ENCODE assay signal across 17 cellular contexts in genomic region chr16:26717826-26718225, GRCh38.
DNase-seq lines count a peak whose midpoint lies in the region; ATAC-seq and TF ChIP-seq lines count a peak whose summit lies in the region.
"Had no signal": no experiment of that assay in that cellular context is flagged by ENCODE, and none has a peak within 500 bp of the region (broad histone marks: within the 10 kb centered on the region; RNA-seq: fewer than 3 reads in every experiment).

No MANE protein-coding gene starts in this region.

- no peak overlapping the region for H3K27ac ChIP-seq in CD8-positive, alpha-beta memory T cell (ENCODE audit: low read depth, low read length)
- no peak overlapping the region for H3K27ac ChIP-seq in SK-N-SH (ENCODE audit: low read depth in 2 of 2, low read length in 1 of 2)
- H3K27ac ChIP-seq: SJSA1 had no signal

- POLR2A ChIA-PET in CD8-positive, alpha-beta memory T cell (lab: Charles Lee) = no interaction called here
- POLR2A ChIA-PET in SK-N-SH (lab: Yijun Ruan, JAX) = no interaction called here

- no peaks in the 10 kb centered on the region for H3K9me3 ChIP-seq in CD8-positive, alpha-beta memory T cell (ENCODE audit: low read length)
- H3K9me3 ChIP-seq in SK-N-SH = no peaks in the 10 kb centered on the region
- H3K9me3 ChIP-seq: SJSA1 had no signal

- H3K9ac ChIP-seq in SK-N-SH = no peak overlapping the region

- no peak overlapping the region for H3K4me3 ChIP-seq in CD8-positive, alpha-beta memory T cell (ENCODE audit: low read length)
- H3K4me3 ChIP-seq in SK-N-SH (ENCODE audit: low read depth in 2 of 2, low read length in 1 of 2) = no peak overlapping the region
- H3K4me3 ChIP-seq: SJSA1 had no signal

- H3F3A ChIP-seq in SK-N-SH (replicated peaks; ENCODE audit: insufficient read depth) = no peaks in the 10 kb centered on the region

- H3K4me2 ChIP-seq in SK-N-SH = no peak overlapping the region

- 21% methylated on average over 5 of the region's 5 CpGs for WGBS in SK-N-SH (ENCODE audit: low lambda C conversion rate)

- H4K20me1 ChIP-seq in SK-N-SH (ENCODE audit: insufficient read depth) = no peaks in the 10 kb centered on the region

- H3K9me2 ChIP-seq in SK-N-SH = no peaks in the 10 kb centered on the region

- TF ChIP-seq CTCF in glutamatergic neuron (IDR thresholded peaks at IDR 0.05; ENCODE audit: partially characterized antibody, unreplicated experiment) (no peak), SK-N-SH (IDR thresholded peaks at IDR 0.05) (no peak)

- H3K9me3 Mint-ChIP-seq in glutamatergic neuron (ENCODE audit: unreplicated experiment) = peaks cover 2% of the 10 kb centered on the region
- H3K9me3 Mint-ChIP-seq in CD8-positive, alpha-beta memory T cell = peaks cover 0 to 1% (median 0%) of the 10 kb centered on the region in 5 donors

- TF ChIP-seq RAD21 in SK-N-SH (IDR thresholded peaks at IDR 0.05; ENCODE audit: low read length) = no peak

- no peaks in the 10 kb centered on the region for H3K4me1 ChIP-seq in CD8-positive, alpha-beta memory T cell (ENCODE audit: insufficient read depth, low read length)
- no peaks in the 10 kb centered on the region for H3K4me1 ChIP-seq in SK-N-SH (ENCODE audit: control insufficient read depth in 1 of 2, insufficient read depth in 2 of 2, low read depth in 1 of 2, low read length in 1 of 2)
- H3K4me1 ChIP-seq: SJSA1 had no signal

- peak; percentile 59 for DNase-seq in NCI-H748 (lab: John Stamatoyannopoulos, UW; ENCODE audit: unreplicated experiment)
- DNase-seq in NCI-H748 treated with DMSO at 0.1 percent for 48 hours (lab: John Stamatoyannopoulos, UW) = no peak
- peak; percentile 55 for DNase-seq in NCI-H2171 treated with DMSO at 0.1 percent for 48 hours (lab: John Stamatoyannopoulos, UW)
- DNase-seq in glutamatergic neuron = peak; percentile 54
- no peak for DNase-seq in CD8-positive, alpha-beta memory T cell
- DNase-seq in ureter (ENCODE audit: low spot score) = no peak
- no peak for DNase-seq in SK-N-SH
- DNase-seq: DMS79 treated with DMSO at 0.1 percent for 48 hours, NCI-H1048, NCI-H187, NCI-H510A treated with DMSO at 0.1 percent for 48 hours, OCI-M1, RPMI8226 had no signal

- no peaks in the 10 kb centered on the region for H3K36me3 Mint-ChIP-seq in glutamatergic neuron (ENCODE audit: unreplicated experiment)
- no peaks in the 10 kb centered on the region for H3K36me3 Mint-ChIP-seq in CD8-positive, alpha-beta memory T cell
- H3K36me3 Mint-ChIP-seq: IgD-negative memory B cell had no signal

- H3K4me3 Mint-ChIP-seq in glutamatergic neuron (ENCODE audit: unreplicated experiment) = no peak overlapping the region
- no peak overlapping the region for H3K4me3 Mint-ChIP-seq in CD8-positive, alpha-beta memory T cell
- H3K4me3 Mint-ChIP-seq: IgD-negative memory B cell had no signal

- H3K27ac Mint-ChIP-seq in glutamatergic neuron (ENCODE audit: unreplicated experiment) = no peak overlapping the region
- H3K27ac Mint-ChIP-seq in CD8-positive, alpha-beta memory T cell = no peak overlapping the region
- H3K27ac Mint-ChIP-seq: IgD-negative memory B cell had no signal

- H3K4me1 Mint-ChIP-seq in glutamatergic neuron (ENCODE audit: low read depth, unreplicated experiment) = no peaks in the 10 kb centered on the region
- no peaks in the 10 kb centered on the region for H3K4me1 Mint-ChIP-seq in CD8-positive, alpha-beta memory T cell
- H3K4me1 Mint-ChIP-seq: IgD-negative memory B cell had no signal

- H3K36me3 ChIP-seq in CD8-positive, alpha-beta memory T cell (ENCODE audit: insufficient read depth, low read length) = no peaks in the 10 kb centered on the region
- no peaks in the 10 kb centered on the region for H3K36me3 ChIP-seq in SK-N-SH (replicated peaks in 1 of 2; ENCODE audit: control insufficient read depth in 1 of 2, insufficient read depth in 2 of 2, low read length in 1 of 2)
- H3K36me3 ChIP-seq: SJSA1 had no signal

- no peak overlapping the region for H2AFZ ChIP-seq in SK-N-SH (ENCODE audit: low read depth)

- no peak for ATAC-seq in HG03565 (IDR thresholded peaks at IDR 0.05; ENCODE audit: unreplicated experiment)
- ATAC-seq: HCT116 had no signal

- TF ChIP-seq EP300 in SK-N-SH (IDR thresholded peaks at IDR 0.05; ENCODE audit: borderline replicate concordance in 1 of 2, low read depth in 1 of 2, low read length in 1 of 2) = no peak

- H3K79me2 ChIP-seq in SK-N-SH (ENCODE audit: insufficient read depth) = no peaks in the 10 kb centered on the region

- no peaks in the 10 kb centered on the region for H3K27me3 ChIP-seq in CD8-positive, alpha-beta memory T cell (ENCODE audit: insufficient read depth, low read length, poor library complexity, severe bottlenecking)
- H3K27me3 ChIP-seq in SK-N-SH (ENCODE audit: insufficient read depth) = no peaks in the 10 kb centered on the region

- no peaks in the 10 kb centered on the region for H3K27me3 Mint-ChIP-seq in glutamatergic neuron (ENCODE audit: unreplicated experiment)
- peaks cover 0 to 9% of the 10 kb centered on the region in 2 donors for H3K27me3 Mint-ChIP-seq in CD8-positive, alpha-beta memory T cell

- CTCF ChIA-PET in CD8-positive, alpha-beta memory T cell (lab: Charles Lee) = no interaction called here
- CTCF ChIA-PET in SK-N-SH (lab: Yijun Ruan, JAX) = no interaction called here

TF ChIP-seq in SK-N-SH, 30 proteins besides CTCF, POLR2A, EP300 and RAD21:
- TF ChIP-seq RFX5 (IDR thresholded peaks at IDR 0.05; ENCODE audit: low read length) (no peak), RCOR1 (IDR thresholded peaks at IDR 0.05; ENCODE audit: low read length) (no peak), ELF1 (IDR thresholded peaks at IDR 0.05) (no peak), TCF12 (IDR thresholded peaks at IDR 0.05) (no peak), FOXM1 (IDR thresholded peaks at IDR 0.05; ENCODE audit: low read depth) (no peak), NRF1 (IDR thresholded peaks at IDR 0.05; ENCODE audit: low read depth, low read length) (no peak), CHD2 (IDR thresholded peaks at IDR 0.05; ENCODE audit: low read length, partially characterized antibody) (no peak), FOSL2 (IDR thresholded peaks at IDR 0.05; ENCODE audit: borderline replicate concordance, low read depth) (no peak), ZBTB33 (IDR thresholded peaks at IDR 0.05; ENCODE audit: borderline replicate concordance, low read depth) (no peak)

Comparison
In these comparisons a context has a peak if more than half of its experiments do, and no peak if none do; other contexts are left out.
1. DNase-seq: peak in NCI-H748 (single experiment), NCI-H2171 treated with DMSO at 0.1 percent for 48 hours (single experiment) and glutamatergic neuron (single experiment); none in NCI-H748 treated with DMSO at 0.1 percent for 48 hours (single experiment), CD8-positive, alpha-beta memory T cell (0 of 5), ureter (single experiment) and SK-N-SH (single experiment).